In genomic region chr3:134388748-134389485, GRCh38 we compare ENCODE assay signal across 15 cellular contexts. TPM values are rescaled to one million over a fixed set of nuclear protein-coding genes. Genes with fewer than 3 reads are reported as not detected.
DNase-seq lines count a peak whose midpoint lies in the region; ATAC-seq and TF ChIP-seq lines count a peak whose summit lies in the region.
"Had no signal": no experiment of that assay in that cellular context is flagged by ENCODE, and none has a peak within 500 bp of the region (broad histone marks: within the 10 kb centered on the region; RNA-seq: fewer than 3 reads in every experiment).

No MANE protein-coding gene starts in this region.

- ATAC-seq in GM18909 (IDR thresholded peaks at IDR 0.05; ENCODE audit: poor library complexity, unreplicated experiment) (no peak), HG02588 (IDR thresholded peaks at IDR 0.05; ENCODE audit: unreplicated experiment) (no peak)

- H3K79me2 ChIP-seq in Loucy (ENCODE audit: insufficient read depth, low read length): no peaks in the 10 kb centered on the region

- H3K4me3 ChIP-seq in Loucy (ENCODE audit: low read length, poor library complexity, severe bottlenecking) (no peak overlapping the region), neuronal stem cell (ENCODE audit: low read length in 2 of 2) (no peak overlapping the region)
- H3K4me3 ChIP-seq: Peyer's patch had no signal

- no peak overlapping the region for H2BK12ac ChIP-seq in neuronal stem cell (ENCODE audit: low read length)

- H4K8ac ChIP-seq in neuronal stem cell (ENCODE audit: low read depth, low read length): no peak overlapping the region

- H3K4me2 ChIP-seq in Loucy (ENCODE audit: low read depth, low read length, poor library complexity, severe bottlenecking): no peak overlapping the region
- H3K4me2 ChIP-seq in neuronal stem cell (ENCODE audit: insufficient read depth, low read length, poor library complexity, severe bottlenecking): no peak overlapping the region
- H3K4me2 ChIP-seq: KMS-11 had no signal

- no peak overlapping the region for H2AK5ac ChIP-seq in neuronal stem cell (ENCODE audit: low read depth, low read length)

- DNase-seq in D341Med (ENCODE audit: low spot score) (peak; percentile 15), chondrocyte (ENCODE audit: low spot score) (no peak), neuronal stem cell (ENCODE audit: low spot score) (no peak), activated gamma-delta T cell (lab: John Stamatoyannopoulos, UW) (no peak)
- no peak for DNase-seq in activated CD4-positive, alpha-beta T cell treated with anti-CD3 and anti-CD28 coated beads, Interleukin-2, amount 50 U/mL, for 48 hours
- DNase-seq: GOT3, MM.1S, NCI-H1105, NCI-H1694 treated with DMSO at 0.1 percent for 48 hours, Peyer's patch had no signal

- H3K36me3 Mint-ChIP-seq in chondrocyte (ENCODE audit: low read depth): peaks cover 3% of the 10 kb centered on the region
- H3K36me3 Mint-ChIP-seq: CD14-positive monocyte had no signal

- H3K9me3 ChIP-seq in Loucy (ENCODE audit: insufficient read depth, low read depth, low read length): no peaks in the 10 kb centered on the region
- H3K9me3 ChIP-seq in neuronal stem cell (replicated peaks in 1 of 2; ENCODE audit: control insufficient read depth in 2 of 2, insufficient read depth in 1 of 2, low read depth in 1 of 2, low read length in 2 of 2): peaks cover 0 to 2% of the 10 kb centered on the region in 2 donors

- H2BK5ac ChIP-seq in neuronal stem cell (ENCODE audit: low read length): no peak overlapping the region

- H3F3A ChIP-seq in Loucy (ENCODE audit: low read depth): no peaks in the 10 kb centered on the region

- no peak overlapping the region for H3K23ac ChIP-seq in neuronal stem cell (ENCODE audit: low read depth, low read length, poor library complexity)

- no peak overlapping the region for H3K27ac ChIP-seq in neuronal stem cell (replicated peaks; ENCODE audit: low read length)
- H3K27ac ChIP-seq: KMS-11, Peyer's patch had no signal

- no peak overlapping the region for H3K14ac ChIP-seq in neuronal stem cell (ENCODE audit: low read length)

- 0 out of 2 replicates have a peak overlapping the region, but pooled peaks have one; percentile 20 for H2AFZ ChIP-seq in Loucy (ENCODE audit: low read length)
- H2AFZ ChIP-seq in neuronal stem cell (ENCODE audit: low read length): no peak overlapping the region

- TF ChIP-seq CTCF in Loucy (conservative IDR thresholded peaks at IDR 0.05; ENCODE audit: low read length): no peak
- no peak for TF ChIP-seq CTCF in chondrocyte (IDR thresholded peaks at IDR 0.05)

- H4K91ac ChIP-seq in neuronal stem cell (ENCODE audit: low read depth, low read length, poor library complexity): no peak overlapping the region

- H3K18ac ChIP-seq in neuronal stem cell (ENCODE audit: low read length): peak overlapping the region; percentile 41

- no peaks in the 10 kb centered on the region for H3K79me1 ChIP-seq in neuronal stem cell (ENCODE audit: low read depth, low read length)

- WGBS in neuronal stem cell (ENCODE audit: extremely low coverage in 2 of 2, insufficient read length in 2 of 2, insufficient replicate concordance in 1 of 2), 2 donors: no CpG with 5 or more reads among the region's 10 CpGs

- H3K27me3 ChIP-seq in Loucy (ENCODE audit: insufficient read depth, low read length, poor library complexity, severe bottlenecking) (no peaks in the 10 kb centered on the region), neuronal stem cell (ENCODE audit: control insufficient read depth in 3 of 3, insufficient read depth in 3 of 3, low read depth in 1 of 3, low read length in 3 of 3) (peaks cover 0 to 48% (median 0%) of the 10 kb centered on the region in 3 experiments)
- H3K27me3 ChIP-seq: Peyer's patch had no signal

- H3K4me1 ChIP-seq in Loucy (ENCODE audit: insufficient read depth, low read length, poor library complexity, severe bottlenecking): no peaks in the 10 kb centered on the region
- H3K4me1 ChIP-seq in neuronal stem cell (ENCODE audit: control insufficient read depth in 2 of 2, insufficient read depth in 1 of 2, low read depth in 1 of 2, low read length in 2 of 2): peaks cover 0 to 5% of the 10 kb centered on the region in 2 donors
- H3K4me1 ChIP-seq: Peyer's patch had no signal

- H3K9me2 ChIP-seq in Loucy (replicated peaks; ENCODE audit: low read depth, low read length): no peaks in the 10 kb centered on the region

- H2BK15ac ChIP-seq in neuronal stem cell (ENCODE audit: low read length): no peak overlapping the region

- no peaks in the 10 kb centered on the region for H4K20me1 ChIP-seq in Loucy (ENCODE audit: insufficient read depth, low read length, poor library complexity, severe bottlenecking)

- H3K36me3 ChIP-seq in Loucy (ENCODE audit: insufficient read depth, low read length) (no peaks in the 10 kb centered on the region), neuronal stem cell (replicated peaks in 1 of 2; ENCODE audit: control insufficient read depth in 2 of 2, insufficient read depth in 2 of 2, low read length in 2 of 2) (no peaks in the 10 kb centered on the region)
- H3K36me3 ChIP-seq: Peyer's patch had no signal

- peaks cover 10% of the 10 kb centered on the region for H3K9me3 Mint-ChIP-seq in chondrocyte (ENCODE audit: low read depth)

- no peak overlapping the region for H2BK120ac ChIP-seq in neuronal stem cell (ENCODE audit: low read depth, low read length)

- peak overlapping the region; percentile 45 for H3K27ac Mint-ChIP-seq in chondrocyte (ENCODE audit: unreplicated experiment)
- H3K27ac Mint-ChIP-seq: CD14-positive monocyte had no signal

- no peak overlapping the region for H3K4ac ChIP-seq in neuronal stem cell (ENCODE audit: low read length)

- no peak overlapping the region for H3K4me3 Mint-ChIP-seq in chondrocyte (ENCODE audit: unreplicated experiment)
- H3K4me3 Mint-ChIP-seq: CD14-positive monocyte had no signal

- H3K27me3 Mint-ChIP-seq in chondrocyte (ENCODE audit: low read depth): no peaks in the 10 kb centered on the region

- H3K9ac ChIP-seq in Loucy (ENCODE audit: low read depth, low read length, poor library complexity, severe bottlenecking): no peak overlapping the region
- no peak overlapping the region for H3K9ac ChIP-seq in neuronal stem cell (ENCODE audit: low read depth, low read length, poor library complexity)
- H3K9ac ChIP-seq: KMS-11 had no signal

- peaks cover 29% of the 10 kb centered on the region for H3K4me1 Mint-ChIP-seq in chondrocyte (ENCODE audit: low read depth)
- H3K4me1 Mint-ChIP-seq: CD14-positive monocyte had no signal

RNA-seq across cellular contexts. Expression of gene AMOTL2, which starts 14.7 kb away (rescaled TPM):
- 145 to 259 TPM (median 256 TPM) in 3 replicates for total RNA-seq in chondrocyte
- 61.7 TPM for polyA plus RNA-seq in neuronal stem cell (2013, experiment 1 of 2)
- 60.5 TPM for polyA plus RNA-seq in neuronal stem cell (2013, experiment 2 of 2)
- polyA plus RNA-seq: CD14-positive monocyte had no signal
